8 cellular contexts compared by ENCODE assay signal in the genomic region with DNA sequence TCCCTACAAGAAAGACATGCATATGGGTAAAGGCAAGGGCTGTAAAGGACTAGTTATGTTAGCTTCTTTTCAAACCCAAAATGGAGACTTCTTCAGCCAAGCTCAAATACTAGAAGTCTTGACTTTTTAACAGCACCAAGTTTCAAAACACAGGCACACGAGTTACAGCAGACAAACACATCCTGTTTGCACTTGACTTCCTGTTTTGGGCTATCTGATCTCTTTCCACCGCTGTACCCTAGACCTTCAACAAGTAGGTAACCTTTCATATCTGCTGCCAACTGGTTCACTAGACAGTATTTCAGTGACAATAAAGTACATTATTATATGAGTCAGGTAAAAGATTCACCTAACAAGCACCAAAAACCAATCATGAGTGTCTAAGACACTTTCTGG. TPM values are rescaled to one million over a fixed set of nuclear protein-coding genes. Genes with fewer than 3 reads are reported as not detected.
A peak's percentile ranks its signal among the peaks of the same experiment; 100 is the strongest.
DNase-seq lines count a peak whose midpoint lies in the region; ATAC-seq, FAIRE-seq and TF ChIP-seq lines count a peak whose summit lies in the region.

No MANE protein-coding gene starts in this region.

- H3K4me2 ChIP-seq in OCI-LY1 (ENCODE audit: low read length), result peak overlapping the region; percentile 27; the same call in 1 of the 2 replicates

- in situ Hi-C loops in HAP-1 (cut with MboI; ENCODE audit: low sequenced_read_pairs), result no loop called here

- FAIRE-seq in GM12891 (lab: Jason Lieb, UNC), result peak; percentile 85

- H3K9me3 ChIP-seq in OCI-LY1 (ENCODE audit: low read length) (no peaks in the 10 kb centered on the region), HAP-1 (no peaks in the 10 kb centered on the region)

- H3K36me3 ChIP-seq in OCI-LY1 (ENCODE audit: insufficient read depth, low read length), result no peaks in the 10 kb centered on the region
- H3K36me3 ChIP-seq in rectal smooth muscle tissue (ENCODE audit: control insufficient read depth, insufficient read depth, low read length), result no peaks in the 10 kb centered on the region
- H3K36me3 ChIP-seq in HAP-1 (replicated peaks), result no peaks in the 10 kb centered on the region

- H3F3A ChIP-seq in OCI-LY1 (ENCODE audit: insufficient read depth, low read length), result no peaks in the 10 kb centered on the region

- peak; percentile 26 for DNase-seq in GM12891 (ENCODE audit: insufficient read length, low spot score)
- DNase-seq in dermis microvascular lymphatic vessel endothelial cell (ENCODE audit: low read depth in 2 of 2), result peak; percentile 20 to 72
- no peak for DNase-seq in foreskin keratinocyte
- no peak for DNase-seq in NCI-H2196 treated with DMSO at 0.1 percent for 48 hours (lab: John Stamatoyannopoulos, UW; ENCODE audit: unreplicated experiment)
- DNase-seq in HAP-1 (ENCODE audit: low spot score in 2 of 2), result no peak

- TF ChIP-seq CTCF in OCI-LY1 (IDR thresholded peaks at IDR 0.05; ENCODE audit: low read length), result no peak
- TF ChIP-seq CTCF in foreskin keratinocyte (conservative IDR thresholded peaks at IDR 0.05), result no peak

- 0 out of 2 replicates have a peak overlapping the region, but pooled peaks have one; percentile 16 for H2AFZ ChIP-seq in OCI-LY1 (ENCODE audit: low read length)

- TF ChIP-seq POLR2A in GM12891 (IDR thresholded peaks at IDR 0.05; ENCODE audit: low read depth, low read length), result peak; percentile 39; the same call in 1 of the 2 replicates

- no peak overlapping the region for H3K9ac ChIP-seq in OCI-LY1 (ENCODE audit: low read length)
- H3K9ac ChIP-seq in rectal smooth muscle tissue (ENCODE audit: low read length), result no peak overlapping the region

- H3K27ac ChIP-seq in OCI-LY1 (ENCODE audit: low read depth, low read length, poor library complexity, severe bottlenecking) (peak overlapping the region; percentile 51), rectal smooth muscle tissue (ENCODE audit: low read depth, low read length) (no peak overlapping the region), foreskin keratinocyte (no peak overlapping the region)

- no peaks in the 10 kb centered on the region for H3K79me2 ChIP-seq in OCI-LY1 (ENCODE audit: insufficient read depth, low read length)

- H3K4me1 ChIP-seq in OCI-LY1 (ENCODE audit: insufficient read depth, low read length, severe bottlenecking) (peaks cover 17% of the 10 kb centered on the region), rectal smooth muscle tissue (ENCODE audit: control insufficient read depth, insufficient read depth, low read length) (peaks cover 4% of the 10 kb centered on the region), foreskin keratinocyte (peaks cover 5% of the 10 kb centered on the region), HAP-1 (peaks cover 17% of the 10 kb centered on the region)

- H3K4me3 ChIP-seq in OCI-LY1 (ENCODE audit: low read depth, low read length, poor library complexity, severe bottlenecking) (no peak overlapping the region), rectal smooth muscle tissue (ENCODE audit: low read length) (peak overlapping the region; percentile 47), HAP-1 (no peak overlapping the region)

- no peaks in the 10 kb centered on the region for H4K20me1 ChIP-seq in OCI-LY1 (ENCODE audit: insufficient read depth, low read length)

- H3K27me3 ChIP-seq in OCI-LY1 (ENCODE audit: insufficient read depth, low read length) (no peaks in the 10 kb centered on the region), rectal smooth muscle tissue (ENCODE audit: control insufficient read depth, insufficient read depth, low read length) (no peaks in the 10 kb centered on the region), foreskin keratinocyte (no peaks in the 10 kb centered on the region), HAP-1 (ENCODE audit: low read depth) (no peaks in the 10 kb centered on the region)

- ATAC-seq in GM21619 (IDR thresholded peaks at IDR 0.05; ENCODE audit: unreplicated experiment), result peak; percentile 58
- ATAC-seq in foreskin keratinocyte, result no peak

- H3K9me2 ChIP-seq in OCI-LY1 (ENCODE audit: low read depth, low read length), result no peaks in the 10 kb centered on the region

TF ChIP-seq in GM12891, 5 proteins besides CTCF, POLR2A, EP300 and RAD21:
- no peak for TF ChIP-seq POU2F2 (IDR thresholded peaks at IDR 0.05; ENCODE audit: low read depth, low read length)
- TF ChIP-seq SPI1 (IDR thresholded peaks at IDR 0.05; ENCODE audit: low read depth, low read length), result peak; percentile 92

RNA-seq across cellular contexts. Expression of gene RFFL, which starts 12.3 kb away (rescaled TPM):
- 18.7 TPM for polyA plus RNA-seq in GM12891 (2012; ENCODE audit: low read depth, missing spikeins)
- total RNA-seq in dermis microvascular lymphatic vessel endothelial cell (6.0 and 7.3 TPM in 2 replicates), foreskin keratinocyte (22.1 and 23.6 TPM in 2 replicates)
- polyA plus RNA-seq in foreskin keratinocyte, result 6.1 and 7.0 TPM in 2 replicates

Comparison
In these comparisons a context has a peak if more than half of its experiments do, and no peak if none do; other contexts are left out.
1. DNase-seq: peak in GM12891 (single experiment) and dermis microvascular lymphatic vessel endothelial cell (2 of 2); none in foreskin keratinocyte (0 of 2), NCI-H2196 treated with DMSO at 0.1 percent for 48 hours (single experiment) and HAP-1 (0 of 2).